Comparison of ENCODE assay signal across 9 cellular contexts in genomic region chr1:59926381-59927243, GRCh38. TPM values are rescaled to one million over a fixed set of nuclear protein-coding genes. Genes with fewer than 3 reads are reported as not detected.
DNase-seq lines count a peak whose midpoint lies in the region; ATAC-seq and TF ChIP-seq lines count a peak whose summit lies in the region.
"Had no signal": no experiment of that assay in that cellular context is flagged by ENCODE, and none has a peak within 500 bp of the region (broad histone marks: within the 10 kb centered on the region; RNA-seq: fewer than 3 reads in every experiment).

CYP2J2 (minus strand) TSS chr1:59926773; CDS start chr1:59926746, 27 bp downstream.

- TF ChIP-seq CTCF in GM13976 (IDR thresholded peaks at IDR 0.05; ENCODE audit: borderline replicate concordance, control extremely low read depth, extremely low read depth, insufficient read depth, missing control alignments) (no peak), foreskin keratinocyte (conservative IDR thresholded peaks at IDR 0.05) (no peak), neural crest cell (conservative IDR thresholded peaks at IDR 0.05) (no peak)

- H3K4me3 ChIP-seq in thymus (ENCODE audit: low read length), result peak within 1 kb of the TSS; percentile 50

- H3K27ac ChIP-seq in foreskin keratinocyte (no peak within 1 kb of the TSS), thymus (ENCODE audit: low read depth) (no peak within 1 kb of the TSS)
- H3K27ac ChIP-seq: epithelial cell of prostate had no signal

- 3% methylated on average over 43 of the region's 43 CpGs for WGBS in thymus

- peaks cover 45% of the 10 kb centered on the region for H3K27me3 ChIP-seq in foreskin keratinocyte
- peaks cover 5% of the 10 kb centered on the region for H3K27me3 ChIP-seq in thymus (ENCODE audit: control insufficient read depth, insufficient read depth)

- peaks cover 13% of the 10 kb centered on the region for H3K4me1 Mint-ChIP-seq in activated T-cell treated with anti-CD3 and anti-CD28 coated beads, Interleukin-2, amount 50 U/mL, for 72 hours (ENCODE audit: low read depth)
- peaks cover 12% of the 10 kb centered on the region for H3K4me1 Mint-ChIP-seq in neural crest cell

- H3K36me3 Mint-ChIP-seq in activated T-cell treated with anti-CD3 and anti-CD28 coated beads, Interleukin-2, amount 50 U/mL, for 72 hours (ENCODE audit: insufficient read depth in 2 of 2), result peaks cover 6 to 8% of the 10 kb centered on the region in 2 donors
- peaks cover 5% of the 10 kb centered on the region for H3K36me3 Mint-ChIP-seq in neural crest cell (ENCODE audit: low read depth)

- in situ Hi-C loops in GM13976 (cut with MboI; ENCODE audit: low sequenced_read_pairs, unreplicated experiment), result loop anchor here (25.0 kb wide), 1 partner anchor 1189 kb away; no protein-coding TSS in a partner anchor

- H3K27me3 Mint-ChIP-seq in activated T-cell treated with anti-CD3 and anti-CD28 coated beads, Interleukin-2, amount 50 U/mL, for 72 hours (ENCODE audit: low read depth), result peaks cover 42% of the 10 kb centered on the region
- peaks cover 63% of the 10 kb centered on the region for H3K27me3 Mint-ChIP-seq in neural crest cell (ENCODE audit: low read depth)

- no peaks in the 10 kb centered on the region for H3K9me3 ChIP-seq in thymus (ENCODE audit: control insufficient read depth)

- peak; percentile 65 for ATAC-seq in HG02870 (IDR thresholded peaks at IDR 0.05; ENCODE audit: unreplicated experiment)
- ATAC-seq in activated T-cell treated with anti-CD3 and anti-CD28 coated beads, Interleukin-2, amount 50 U/mL, for 72 hours (replicated peaks in 1 of 2), result peak; percentile 94 to 95
- peak; percentile 97 for ATAC-seq in foreskin keratinocyte
- ATAC-seq in HG03095 (IDR thresholded peaks at IDR 0.05; ENCODE audit: unreplicated experiment), result no peak

- H3K4me3 Mint-ChIP-seq in activated T-cell treated with anti-CD3 and anti-CD28 coated beads, Interleukin-2, amount 50 U/mL, for 72 hours, result peak within 1 kb of the TSS; percentile 73 to 91
- peak within 1 kb of the TSS; percentile 72 for H3K4me3 Mint-ChIP-seq in neural crest cell

- H3K27ac Mint-ChIP-seq in activated T-cell treated with anti-CD3 and anti-CD28 coated beads, Interleukin-2, amount 50 U/mL, for 72 hours, result peak within 1 kb of the TSS; percentile 92
- no peak within 1 kb of the TSS for H3K27ac Mint-ChIP-seq in neural crest cell (ENCODE audit: unreplicated experiment)

- no peaks in the 10 kb centered on the region for H3K36me3 ChIP-seq in thymus (ENCODE audit: control insufficient read depth, insufficient read depth)

- DNase-seq in GM13976 (ENCODE audit: low spot score) (peak; percentile 32), NCI-H526 treated with DMSO at 0.1 percent for 48 hours (lab: John Stamatoyannopoulos, UW) (peak; percentile 36), foreskin keratinocyte (peak in 1 of 2 donors; percentile 25), neural crest cell (ENCODE audit: low read depth, low spot score) (peak; percentile 33)
- DNase-seq in activated T-cell treated with anti-CD3 and anti-CD28 coated beads, Interleukin-2, amount 50 U/mL, for 72 hours, result peak; percentile 44 to 47

- peaks cover 0 to 4% of the 10 kb centered on the region in 2 donors for H3K9me3 Mint-ChIP-seq in activated T-cell treated with anti-CD3 and anti-CD28 coated beads, Interleukin-2, amount 50 U/mL, for 72 hours
- peaks cover 7% of the 10 kb centered on the region for H3K9me3 Mint-ChIP-seq in neural crest cell

- H3K4me1 ChIP-seq in foreskin keratinocyte (no peaks in the 10 kb centered on the region), thymus (ENCODE audit: control insufficient read depth, insufficient read depth, low read length) (no peaks in the 10 kb centered on the region)

RNA-seq across cellular contexts. Expression of gene CYP2J2, which starts in this region (rescaled TPM):
- under 1 TPM; 0.76 to 0.82 TPM for total RNA-seq in activated T-cell treated with anti-CD3 and anti-CD28 coated beads, Interleukin-2, amount 50 U/mL, for 72 hours
- total RNA-seq in foreskin keratinocyte (8.2 and 8.5 TPM in 2 replicates), neural crest cell (1.3 and 1.6 TPM in 2 replicates)
- polyA plus RNA-seq in foreskin keratinocyte (5.9 and 6.9 TPM in 2 replicates), thymus (2.8 TPM)

Comparison
In these comparisons a context has a peak if more than half of its experiments do, and no peak if none do; other contexts are left out.
1. Peak in DNase-seq and ATAC-seq in activated T-cell treated with anti-CD3 and anti-CD28 coated beads, Interleukin-2, amount 50 U/mL, for 72 hours; RNA of the gene not detected or under 1 TPM.